10 cellular contexts compared by ENCODE assay signal in the genomic region with DNA sequence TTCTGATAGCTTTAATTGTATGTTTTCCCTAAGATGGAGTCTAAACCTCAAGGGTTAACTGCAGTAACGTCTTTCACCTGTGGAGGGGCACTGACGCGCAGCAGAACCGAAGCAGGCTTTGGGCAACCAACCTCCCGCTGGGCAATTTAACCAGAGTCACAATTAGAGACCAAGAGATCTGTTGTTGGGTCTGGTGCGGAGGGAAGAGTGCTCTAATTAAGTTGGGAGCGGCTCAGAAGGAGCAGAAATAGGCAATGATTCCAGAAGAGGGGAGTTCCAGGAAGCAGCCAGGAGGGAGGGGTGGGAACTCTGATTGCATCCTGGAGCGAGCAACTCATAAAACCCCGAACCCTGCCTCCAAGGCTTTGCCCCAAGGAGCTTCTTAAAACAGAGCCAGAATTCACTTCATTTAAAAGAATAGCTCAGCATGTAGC.
DNase-seq lines count a peak whose midpoint lies in the region; ATAC-seq and TF ChIP-seq lines count a peak whose summit lies in the region.
"Had no signal": no experiment of that assay in that cellular context is flagged by ENCODE, and none has a peak within 500 bp of the region (broad histone marks: within the 10 kb centered on the region; RNA-seq: fewer than 3 reads in every experiment).

No MANE protein-coding gene starts in this region.

- no peak overlapping the region for H2BK15ac ChIP-seq in neuronal stem cell (ENCODE audit: low read length)

- H3K9me3 ChIP-seq in SK-N-MC (ENCODE audit: low read depth, low read length) (no peaks in the 10 kb centered on the region), neuronal stem cell (replicated peaks in 1 of 2; ENCODE audit: control insufficient read depth in 2 of 2, insufficient read depth in 1 of 2, low read depth in 1 of 2, low read length in 2 of 2) (no peaks in the 10 kb centered on the region)

- H3K18ac ChIP-seq in neuronal stem cell (ENCODE audit: low read length): no peak overlapping the region

- in situ Hi-C loops in GM13977 (cut with MboI; ENCODE audit: low pct_unique_long_range_greater_than_20kb, low sequenced_read_pairs, unreplicated experiment): loop anchor here (25.0 kb wide), 2 partner anchors 234 to 509 kb away; a partner anchor contains a TSS

- no peak overlapping the region for H2BK5ac ChIP-seq in neuronal stem cell (ENCODE audit: low read length)

- no peak overlapping the region for H2BK12ac ChIP-seq in neuronal stem cell (ENCODE audit: low read length)

- H3K4ac ChIP-seq in neuronal stem cell (ENCODE audit: low read length): no peak overlapping the region

- no peak overlapping the region for H2BK120ac ChIP-seq in neuronal stem cell (ENCODE audit: low read depth, low read length)

- H4K8ac ChIP-seq in neuronal stem cell (ENCODE audit: low read depth, low read length): no peak overlapping the region

- no peak overlapping the region for H3K9ac ChIP-seq in SK-N-MC (ENCODE audit: insufficient read length)
- H3K9ac ChIP-seq in neuronal stem cell (ENCODE audit: low read depth, low read length, poor library complexity): no peak overlapping the region

- peak; percentile 69 for ATAC-seq in HG03103 (IDR thresholded peaks at IDR 0.05; ENCODE audit: low read depth, unreplicated experiment)
- ATAC-seq in GM18520 (IDR thresholded peaks at IDR 0.05; ENCODE audit: unreplicated experiment): no peak

- H2AK5ac ChIP-seq in neuronal stem cell (ENCODE audit: low read depth, low read length): no peak overlapping the region

- no CpG with 5 or more reads among the region's 9 CpGs for WGBS in neuronal stem cell (ENCODE audit: extremely low coverage in 2 of 2, insufficient read length in 2 of 2, insufficient replicate concordance in 1 of 2), 2 donors

- H3K23ac ChIP-seq in neuronal stem cell (ENCODE audit: low read depth, low read length, poor library complexity): no peak overlapping the region

- DNase-seq in NCI-H2107 treated with DMSO at 0.1 percent for 48 hours (lab: John Stamatoyannopoulos, UW; ENCODE audit: unreplicated experiment) (peak; percentile 50), NCI-H2107 (lab: John Stamatoyannopoulos, UW) (no peak), SK-N-MC (ENCODE audit: low read depth, low spot score) (peak; percentile 95), neuronal stem cell (ENCODE audit: low spot score) (peak; percentile 82), T-helper 2 cell (no peak), GM13977 (ENCODE audit: low spot score) (no peak)
- DNase-seq: naive B cell, NCI-H1105 had no signal

- H3K14ac ChIP-seq in neuronal stem cell (ENCODE audit: low read length): no peak overlapping the region

- peak overlapping the region; percentile 59 for H2AFZ ChIP-seq in neuronal stem cell (ENCODE audit: low read length)

- H3K27ac ChIP-seq in SK-N-MC (peak overlapping the region; percentile 62), neuronal stem cell (replicated peaks; ENCODE audit: low read length) (peak overlapping the region; percentile 78)

- no peak for TF ChIP-seq CTCF in GM13977 (IDR thresholded peaks at IDR 0.05; ENCODE audit: extremely low read depth, insufficient read depth, missing control alignments)

- no peaks in the 10 kb centered on the region for H3K36me3 ChIP-seq in SK-N-MC (ENCODE audit: insufficient read depth, low read length)
- no peaks in the 10 kb centered on the region for H3K36me3 ChIP-seq in neuronal stem cell (replicated peaks in 1 of 2; ENCODE audit: control insufficient read depth in 2 of 2, insufficient read depth in 2 of 2, low read length in 2 of 2)

- peaks cover 0 to 9% of the 10 kb centered on the region in 2 donors for H3K4me1 ChIP-seq in neuronal stem cell (ENCODE audit: control insufficient read depth in 2 of 2, insufficient read depth in 1 of 2, low read depth in 1 of 2, low read length in 2 of 2)

- H3K79me1 ChIP-seq in neuronal stem cell (ENCODE audit: low read depth, low read length): no peaks in the 10 kb centered on the region

- H4K91ac ChIP-seq in neuronal stem cell (ENCODE audit: low read depth, low read length, poor library complexity): no peak overlapping the region

- peak overlapping the region; percentile 73 for H3K4me3 ChIP-seq in SK-N-MC
- H3K4me3 ChIP-seq in neuronal stem cell (ENCODE audit: low read length in 2 of 2): no peak overlapping the region

- peaks cover 0 to 25% (median 0%) of the 10 kb centered on the region in 3 experiments for H3K27me3 ChIP-seq in neuronal stem cell (ENCODE audit: control insufficient read depth in 3 of 3, insufficient read depth in 3 of 3, low read depth in 1 of 3, low read length in 3 of 3)

- peak overlapping the region; percentile 21 for H3K4me2 ChIP-seq in neuronal stem cell (ENCODE audit: insufficient read depth, low read length, poor library complexity, severe bottlenecking)

Comparison
In these comparisons a context has a peak if more than half of its experiments do, and no peak if none do; other contexts are left out.
1. DNase-seq: peak in NCI-H2107 treated with DMSO at 0.1 percent for 48 hours (single experiment), SK-N-MC (single experiment) and neuronal stem cell (single experiment); none in NCI-H2107 (single experiment), T-helper 2 cell (0 of 5) and GM13977 (single experiment).